In the genomic region with DNA sequence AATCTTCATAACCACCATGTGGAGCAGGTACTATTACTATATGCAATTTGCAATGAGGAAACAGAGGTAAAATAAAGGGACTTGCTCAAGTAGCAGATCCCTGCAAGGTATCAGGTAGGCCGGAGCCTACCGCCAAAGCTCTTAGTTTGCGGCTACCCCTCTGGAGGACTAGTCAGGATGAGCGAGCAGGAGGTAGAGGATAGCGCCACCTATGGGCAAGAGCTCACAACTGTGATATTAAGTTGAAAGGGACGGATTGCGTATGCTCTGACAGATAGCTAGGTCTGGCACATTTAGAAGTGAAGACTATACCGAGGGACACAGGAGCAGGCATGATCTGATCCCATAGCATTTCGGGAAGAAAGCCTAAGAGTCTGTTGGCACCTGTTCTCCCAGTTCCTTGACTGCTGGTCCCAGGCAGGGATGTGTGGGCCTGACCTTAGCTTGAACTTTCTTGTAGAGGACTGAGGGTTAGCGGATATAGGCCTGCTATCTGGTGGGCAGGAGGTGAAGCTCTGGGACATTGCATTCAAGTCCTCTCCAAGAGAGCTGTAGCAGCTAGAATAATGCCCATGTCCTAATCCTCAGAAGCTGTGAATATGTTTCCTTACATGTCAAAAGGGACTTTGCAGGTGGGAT, we compare ENCODE assay signal across 9 cellular contexts. TPM values are rescaled to one million over a fixed set of nuclear protein-coding genes. Genes with fewer than 3 reads are reported as not detected.
DNase-seq lines count a peak whose midpoint lies in the region; ATAC-seq and TF ChIP-seq lines count a peak whose summit lies in the region.
"Had no signal": no experiment of that assay in that cellular context is flagged by ENCODE, and none has a peak within 500 bp of the region (broad histone marks: within the 10 kb centered on the region; RNA-seq: fewer than 3 reads in every experiment).

No MANE protein-coding gene starts in this region.

- CTCF ChIA-PET in Calu3 (lab: Charles Lee): interaction anchor here (0.5 to 1.6 kb wide), 3 partner anchors 9 to 124 kb away, joined by 3 to 7 read pairs (median 6); no protein-coding TSS in a partner anchor

- H3K27me3 Mint-ChIP-seq in Calu3 (ENCODE audit: unreplicated experiment): no peaks in the 10 kb centered on the region

- H3K27ac ChIP-seq in WERI-Rb-1 (no peak overlapping the region), spleen (no peak overlapping the region)

- DNase-seq in Calu3: peak; percentile 13
- peak; percentile 5 for DNase-seq in KG1 (lab: John Stamatoyannopoulos, UW)
- peak; percentile 76 for DNase-seq in WERI-Rb-1
- peak; percentile 73 for DNase-seq in iPS DF 19.7 (ENCODE audit: low read depth, low spot score)
- no peak for DNase-seq in spleen
- no peak for DNase-seq in NCI-H2227 treated with DMSO at 0.1 percent for 48 hours (lab: John Stamatoyannopoulos, UW)

- WGBS in spleen, 5 donors: 58 to 69% (median 60%) methylated on average over 10 of the region's 10 CpGs

- no peak for TF ChIP-seq POLR2A in spleen (IDR thresholded peaks at IDR 0.05)

- no peak overlapping the region for H3K4me3 ChIP-seq in WERI-Rb-1 (ENCODE audit: low read depth, low read length)
- H3K4me3 ChIP-seq in spleen: no peak overlapping the region

- no peaks in the 10 kb centered on the region for H3K9me3 ChIP-seq in WERI-Rb-1 (ENCODE audit: severe bottlenecking)
- H3K9me3 ChIP-seq in spleen: no peaks in the 10 kb centered on the region

- ATAC-seq in GM19043 (IDR thresholded peaks at IDR 0.05; ENCODE audit: low read depth, unreplicated experiment): peak; percentile 74
- no peak for ATAC-seq in HG02571 (IDR thresholded peaks at IDR 0.05; ENCODE audit: unreplicated experiment)

- intact Hi-C loops in Calu3 (cut with micrococcal nuclease; ENCODE audit: unreplicated experiment) (no loop called here), spleen (cut with DNase I; ENCODE audit: low total_unique reads) (no loop called here)

- H3K36me3 Mint-ChIP-seq in Calu3 (ENCODE audit: insufficient read depth, unreplicated experiment): no peaks in the 10 kb centered on the region

- H3K36me3 ChIP-seq in WERI-Rb-1 (no peaks in the 10 kb centered on the region), spleen (no peaks in the 10 kb centered on the region)

- H3K4me3 Mint-ChIP-seq in Calu3 (ENCODE audit: low read depth, unreplicated experiment): no peak overlapping the region

- BruUV-seq in Calu3 (replicated peaks; lab: Mats Ljungman, UMichigan): no TSS peak

- peaks cover 28% of the 10 kb centered on the region for H3K4me1 Mint-ChIP-seq in Calu3 (ENCODE audit: low read depth, unreplicated experiment)

- no peaks in the 10 kb centered on the region for H3K9me3 Mint-ChIP-seq in Calu3 (ENCODE audit: low read depth, unreplicated experiment)

- TF ChIP-seq CTCF in Calu3 (IDR thresholded peaks at IDR 0.05; ENCODE audit: unreplicated experiment): peak; percentile 39
- peak; percentile 80 for TF ChIP-seq CTCF in WERI-Rb-1 (IDR thresholded peaks at IDR 0.05; ENCODE audit: low read depth, low read length)
- TF ChIP-seq CTCF in spleen (IDR thresholded peaks at IDR 0.05 in 8 of 11, conservative IDR thresholded peaks at IDR 0.05 in 3 of 11): peak in 2 of 11 experiments; percentile 13 to 21

- no peaks in the 10 kb centered on the region for H3K4me1 ChIP-seq in spleen

- H3K27me3 ChIP-seq in WERI-Rb-1 (ENCODE audit: insufficient read depth, low read depth, severe bottlenecking): no peaks in the 10 kb centered on the region
- peaks cover 0 to 7% (median 0%) of the 10 kb centered on the region in 7 donors for H3K27me3 ChIP-seq in spleen (replicated peaks in 1 of 7)

- no peak overlapping the region for H3K27ac Mint-ChIP-seq in Calu3 (ENCODE audit: unreplicated experiment)

RNA-seq across cellular contexts. Expression of gene SLC17A8, which starts 48.0 kb away (rescaled TPM):
- total RNA-seq in Calu3 (2022) (not detected in 2 replicates), spleen (under 1 TPM in 1 of 7 donors, not detected in 6; 0.34 TPM)
- polyA plus RNA-seq in spleen: under 1 TPM in 1 of 3 donors, not detected in 2; 0.02 TPM
- total RNA-seq: mononuclear cell had no signal

Comparison
In these comparisons a context has a peak if more than half of its experiments do, and no peak if none do; other contexts are left out.
1. DNase-seq: peak in Calu3 (single experiment), KG1 (single experiment), WERI-Rb-1 (single experiment) and iPS DF 19.7 (single experiment); none in spleen (single experiment) and NCI-H2227 treated with DMSO at 0.1 percent for 48 hours (single experiment).